In the genomic region with DNA sequence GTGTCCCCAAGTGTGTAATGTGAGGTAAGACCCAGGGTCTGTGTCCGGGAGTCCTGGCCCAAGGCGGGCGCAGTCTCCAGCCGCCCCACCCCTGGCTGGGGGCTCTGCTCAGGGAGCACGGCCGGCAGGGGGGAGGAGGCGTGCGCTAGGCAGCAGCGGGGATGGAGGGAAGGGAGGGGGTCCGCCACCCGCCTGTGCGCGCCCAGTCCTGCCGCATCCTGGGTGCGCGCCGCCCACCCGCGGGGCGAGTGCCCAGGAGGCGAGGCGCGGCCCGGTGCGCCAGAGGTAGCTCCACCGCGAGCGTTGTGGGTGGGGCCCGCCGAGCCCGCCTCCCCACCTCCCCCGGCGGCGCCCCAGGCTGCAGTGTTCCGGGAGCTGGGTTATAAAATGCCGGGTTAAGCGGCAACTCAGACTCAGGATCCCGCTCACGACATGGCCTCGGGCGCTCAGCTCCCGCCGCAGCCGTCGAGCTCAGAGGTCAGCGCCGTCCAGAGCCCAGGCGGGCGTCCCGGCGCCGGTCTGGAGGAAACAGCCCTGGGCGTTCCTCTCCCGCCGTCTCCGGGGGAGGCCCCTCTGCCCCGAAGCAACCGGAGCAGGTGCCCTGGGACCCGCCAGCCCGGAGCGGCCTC, we compare ENCODE assay signal across 8 cellular contexts. TPM values are rescaled to one million over a fixed set of nuclear protein-coding genes. Genes with fewer than 3 reads are reported as not detected.
DNase-seq lines count a peak whose midpoint lies in the region; ATAC-seq and TF ChIP-seq lines count a peak whose summit lies in the region.

A gene with protein sequence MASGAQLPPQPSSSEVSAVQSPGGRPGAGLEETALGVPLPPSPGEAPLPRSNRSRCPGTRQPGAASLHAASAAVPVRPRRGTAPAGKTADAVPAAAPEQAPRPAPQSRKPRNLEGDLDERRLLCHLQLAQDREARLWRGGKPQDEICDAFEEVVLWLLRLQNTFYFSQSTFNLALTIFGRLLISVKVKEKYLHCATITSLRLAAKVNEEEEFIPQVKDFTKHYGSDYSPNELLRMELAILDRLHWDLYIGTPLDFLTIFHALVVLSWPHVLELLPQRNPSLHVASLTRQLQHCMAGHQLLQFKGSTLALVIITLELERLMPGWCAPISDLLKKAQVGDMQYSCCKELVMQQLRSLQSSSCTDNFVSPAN (plus strand): TSS at position 363 of the 629 bp plus-strand sequence. CDS start 70 bp downstream, at position 433.

- H3K4me3 Mint-ChIP-seq in naive B cell = peak within 1 kb of the TSS in 7 of 8 donors; percentile 60 to 86 (median 73)

- TF ChIP-seq CTCF in GM06990 (IDR thresholded peaks at IDR 0.05; ENCODE audit: insufficient read depth, low read length, poor library complexity, severe bottlenecking) = no peak

- ATAC-seq in HG02798 (IDR thresholded peaks at IDR 0.05; ENCODE audit: poor library complexity, unreplicated experiment) (peak; percentile 53), naive B cell (ENCODE audit: low read depth in 2 of 2) (peak; percentile 70 to 75)
- peak; percentile 70 for ATAC-seq in stimulated activated naive CD8-positive, alpha-beta T cell treated with anti-CD3 and anti-CD28 coated beads, Interleukin-15, Interleukin-2, amounts not matched to agents 100 U/mL and 50 U/mL, for 24 hours

- peak within 1 kb of the TSS; percentile 70 for H3K4me3 ChIP-seq in GM06990 (replicated peaks; ENCODE audit: low read depth, low read length)

- H3K27me3 ChIP-seq in GM06990 (replicated peaks; ENCODE audit: control insufficient read depth, insufficient read depth, low read length) = no peaks in the 10 kb centered on the region

- H3K27ac Mint-ChIP-seq in naive B cell = no peak within 1 kb of the TSS

- peaks cover 38 to 43% (median 42%) of the 10 kb centered on the region in 3 donors for H3K27me3 Mint-ChIP-seq in naive B cell

- H3K36me3 ChIP-seq in GM06990 (ENCODE audit: control insufficient read depth, insufficient read depth, low read length) = no peaks in the 10 kb centered on the region

- H3K36me3 Mint-ChIP-seq in naive B cell = no peaks in the 10 kb centered on the region

- peaks cover 0 to 5% (median 1%) of the 10 kb centered on the region in 7 donors for H3K9me3 Mint-ChIP-seq in naive B cell

- H3K4me1 Mint-ChIP-seq in naive B cell = peaks cover 0 to 2% (median 0%) of the 10 kb centered on the region in 3 donors

- peak; percentile 71 for DNase-seq in GM06990 (ENCODE audit: extremely low read depth, insufficient read length)
- DNase-seq in activated CD4-positive, alpha-beta T cell treated with anti-CD3 and anti-CD28 coated beads, Interleukin-2, amount 50 U/mL, for 1 hour = peak; percentile 70
- peak; percentile 48 for DNase-seq in effector CD8-positive, alpha-beta T cell (lab: John Stamatoyannopoulos, UW)
- peak; percentile 29 for DNase-seq in naive B cell
- peak; percentile 60 for DNase-seq in stimulated activated naive CD8-positive, alpha-beta T cell treated with anti-CD3 and anti-CD28 coated beads, Interleukin-15, Interleukin-2, amounts not matched to agents 100 U/mL and 50 U/mL, for 24 hours
- DNase-seq in DMS79 treated with DMSO at 0.1 percent for 48 hours (lab: John Stamatoyannopoulos, UW) = no peak
- DNase-seq in NCI-H2171 (lab: John Stamatoyannopoulos, UW) = no peak

RNA-seq across cellular contexts. Expression of the gene that starts here (rescaled TPM):
- polyA plus RNA-seq in naive B cell (ENCODE audit: low read depth in 6 of 6) = not detected

Comparison
In these comparisons a context has a peak if more than half of its experiments do, and no peak if none do; other contexts are left out.
1. Peak in DNase-seq and ATAC-seq in naive B cell; RNA of the gene not detected or under 1 TPM.
2. DNase-seq: peak in GM06990 (single experiment), activated CD4-positive, alpha-beta T cell treated with anti-CD3 and anti-CD28 coated beads, Interleukin-2, amount 50 U/mL, for 1 hour (single experiment), effector CD8-positive, alpha-beta T cell (single experiment) and stimulated activated naive CD8-positive, alpha-beta T cell treated with anti-CD3 and anti-CD28 coated beads, Interleukin-15, Interleukin-2, amounts not matched to agents 100 U/mL and 50 U/mL, for 24 hours (single experiment); none in DMS79 treated with DMSO at 0.1 percent for 48 hours (single experiment) and NCI-H2171 (single experiment).
3. Peak in every context shown above with its lines, with median percentiles within 50 percentile points of each other: ATAC-seq.